Comparison of ENCODE assay signal across 1 cellular context in genomic region chr19:39389621-39390414, GRCh38.
TF ChIP-seq lines count a peak whose summit lies in the region.

No MANE protein-coding gene starts in this region.

TF ChIP-seq in WTC11, 78 proteins besides CTCF, POLR2A, EP300 and RAD21 (continued from another document):
- no peak for TF ChIP-seq AFF4 (CRISPR knock-in tag; IDR thresholded peaks at IDR 0.05; ENCODE audit: borderline replicate concordance)
- TF ChIP-seq IRF1 (CRISPR knock-in tag; IDR thresholded peaks at IDR 0.05), result no peak
- TF ChIP-seq ZSCAN18 (CRISPR knock-in tag; IDR thresholded peaks at IDR 0.05), result no peak
- no peak for TF ChIP-seq ZNF423 (CRISPR knock-in tag; IDR thresholded peaks at IDR 0.05)
- no peak for TF ChIP-seq ZNF138 (CRISPR knock-in tag; conservative IDR thresholded peaks at IDR 0.05)
- no peak for TF ChIP-seq STAT6 (CRISPR knock-in tag; conservative IDR thresholded peaks at IDR 0.05; ENCODE audit: low read depth)
- TF ChIP-seq CBFB (CRISPR knock-in tag; IDR thresholded peaks at IDR 0.05; ENCODE audit: low read depth), result no peak
- no peak for TF ChIP-seq ARID4B (CRISPR knock-in tag; IDR thresholded peaks at IDR 0.05; ENCODE audit: borderline replicate concordance)
